In genomic region chr5:96823900-96824351, GRCh38 we compare ENCODE assay signal across 8 cellular contexts. TPM values are rescaled to one million over a fixed set of nuclear protein-coding genes. Genes with fewer than 3 reads are reported as not detected.
DNase-seq lines count a peak whose midpoint lies in the region; ATAC-seq, FAIRE-seq and TF ChIP-seq lines count a peak whose summit lies in the region.

No MANE protein-coding gene starts in this region.

- H3K4me1 Mint-ChIP-seq in chondrocyte (ENCODE audit: low read depth) = peaks cover 21% of the 10 kb centered on the region

- TF ChIP-seq CTCF in AG09319 (IDR thresholded peaks at IDR 0.05; ENCODE audit: low read depth, low read length) = no peak
- no peak for TF ChIP-seq CTCF in chondrocyte (IDR thresholded peaks at IDR 0.05)

- DNase-seq in AG09319 (ENCODE audit: extremely low read depth, low read depth) (peak; percentile 28), chondrocyte (ENCODE audit: low spot score) (no peak), urothelium cell line (ENCODE audit: low spot score) (peak; percentile 27), epidermal melanocyte (ENCODE audit: insufficient read length, low spot score) (no peak), NCI-H187 treated with DMSO at 0.1 percent for 48 hours (lab: John Stamatoyannopoulos, UW) (no peak), amygdala (lab: John Stamatoyannopoulos, UW) (no peak)

- H3K36me3 Mint-ChIP-seq in chondrocyte (ENCODE audit: low read depth) = no peaks in the 10 kb centered on the region

- ATAC-seq in GM19351 (IDR thresholded peaks at IDR 0.05; ENCODE audit: unreplicated experiment) = peak; percentile 81
- ATAC-seq in HG03439 (IDR thresholded peaks at IDR 0.05; ENCODE audit: unreplicated experiment) = peak; percentile 89

- FAIRE-seq in urothelium cell line (lab: Jason Lieb, UNC) = no peak

- no peak overlapping the region for H3K4me3 Mint-ChIP-seq in chondrocyte (ENCODE audit: unreplicated experiment)

- peak overlapping the region; percentile 68 for H3K27ac Mint-ChIP-seq in chondrocyte (ENCODE audit: unreplicated experiment)

- no peaks in the 10 kb centered on the region for H3K27me3 Mint-ChIP-seq in chondrocyte (ENCODE audit: low read depth)

- no peaks in the 10 kb centered on the region for H3K9me3 Mint-ChIP-seq in chondrocyte (ENCODE audit: low read depth)

RNA-seq across cellular contexts. Expression of gene ERAP1, which starts 16.2 kb away (rescaled TPM):
- total RNA-seq in chondrocyte = 34.6 to 58.5 TPM (median 36.5 TPM) in 3 replicates

RNA-seq across cellular contexts. Expression of gene ERAP2, which starts 52.4 kb away (rescaled TPM):
- 1.2 to 2.7 TPM (median 2.2 TPM) in 3 replicates for total RNA-seq in chondrocyte

Comparison
In these comparisons a context has a peak if more than half of its experiments do, and no peak if none do; other contexts are left out.
1. DNase-seq: peak in AG09319 (single experiment) and urothelium cell line (single experiment); none in chondrocyte (single experiment), epidermal melanocyte (single experiment), NCI-H187 treated with DMSO at 0.1 percent for 48 hours (single experiment) and amygdala (0 of 56).